ENCODE assay signal across 22 cellular contexts in genomic region chr11:86569109-86569508, GRCh38.
"Had no signal": no experiment of that assay in that cellular context is flagged by ENCODE, and none has a peak within 500 bp of the region (broad histone marks: within the 10 kb centered on the region; RNA-seq: fewer than 3 reads in every experiment).

No MANE protein-coding gene starts in this region.

- H3K36me3 Mint-ChIP-seq: mesothelial cell of epicardium, natural killer cell, neural progenitor cell had no signal

- H3K4me3 ChIP-seq: dorsolateral prefrontal cortex, heart left ventricle, neural progenitor cell, pancreas, smooth muscle cell, suprapubic skin, thyroid gland, upper lobe of right lung, vagina had no signal

- H3K27me3 ChIP-seq: dorsolateral prefrontal cortex, heart left ventricle, neural progenitor cell, pancreas, suprapubic skin, thyroid gland, upper lobe of right lung, vagina had no signal

- H3K9me3 ChIP-seq: heart left ventricle, pancreas, suprapubic skin, thyroid gland, upper lobe of right lung, vagina had no signal

- H3K27ac ChIP-seq: dorsolateral prefrontal cortex, heart left ventricle, neural progenitor cell, suprapubic skin, thyroid gland, upper lobe of right lung, vagina had no signal

- H3K4me3 Mint-ChIP-seq: mesothelial cell of epicardium, natural killer cell, neural progenitor cell had no signal

- H3K36me3 ChIP-seq: heart left ventricle, neural progenitor cell, pancreas, suprapubic skin, thyroid gland, upper lobe of right lung, vagina had no signal

- ATAC-seq: heart left ventricle, left lobe of liver, natural killer cell, pancreas had no signal

- H3K4me1 ChIP-seq: suprapubic skin, upper lobe of right lung had no signal

- FAIRE-seq: frontal cortex, islet of Langerhans, pancreas had no signal

- H3K27ac Mint-ChIP-seq: mesothelial cell of epicardium, neural progenitor cell, progenitor cell of endocrine pancreas had no signal

- DNase-seq: cortex of kidney; dorsolateral prefrontal cortex; effector CD8-positive, alpha-beta T cell; heart left ventricle; hypothalamus; mammary epithelial cell; natural killer cell; nucleus accumbens; pancreas; right cardiac atrium; stimulated activated CD4-positive, alpha-beta T cell treated with anti-CD3 and anti-CD28 coated beads, Interleukin-2, amount 100 ng/mL, for 48 hours; thyroid gland; upper lobe of right lung had no signal

- H3K9me3 Mint-ChIP-seq: natural killer cell had no signal

- H3K9ac ChIP-seq: neural progenitor cell had no signal
